Comparison of ENCODE assay signal across 2 cellular contexts in the genomic region with DNA sequence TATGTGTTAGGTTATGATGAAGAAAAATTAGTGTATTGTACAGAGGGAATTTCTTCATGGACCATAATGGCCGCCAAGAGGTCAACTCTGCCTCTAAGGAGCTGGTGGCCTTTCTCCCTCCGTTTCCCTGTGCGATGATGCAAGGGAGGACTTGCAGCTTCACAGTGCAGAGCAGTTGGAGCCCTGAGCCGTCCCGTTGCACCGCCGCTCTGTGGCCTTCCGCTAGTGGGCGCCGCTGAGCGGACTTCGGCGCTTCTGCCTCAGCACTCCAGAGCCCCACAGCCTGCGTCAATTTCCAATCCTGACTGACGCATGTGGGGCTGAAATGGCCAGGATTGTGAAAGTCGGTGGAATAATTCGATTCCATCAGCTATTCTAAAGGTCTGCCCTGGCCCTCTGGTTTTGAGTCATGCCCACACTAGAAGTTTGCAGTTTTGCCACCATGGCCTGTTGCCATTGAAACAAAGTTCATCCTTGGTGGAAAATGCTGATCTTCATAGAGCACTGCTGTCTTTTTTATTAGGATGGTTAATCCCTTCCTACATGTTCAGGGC.
TF ChIP-seq lines count a peak whose summit lies in the region.

No MANE protein-coding gene starts in this region.

TF ChIP-seq in HEK293, 187 proteins besides CTCF, POLR2A, EP300 and RAD21:
- TF ChIP-seq, protein P1, sequence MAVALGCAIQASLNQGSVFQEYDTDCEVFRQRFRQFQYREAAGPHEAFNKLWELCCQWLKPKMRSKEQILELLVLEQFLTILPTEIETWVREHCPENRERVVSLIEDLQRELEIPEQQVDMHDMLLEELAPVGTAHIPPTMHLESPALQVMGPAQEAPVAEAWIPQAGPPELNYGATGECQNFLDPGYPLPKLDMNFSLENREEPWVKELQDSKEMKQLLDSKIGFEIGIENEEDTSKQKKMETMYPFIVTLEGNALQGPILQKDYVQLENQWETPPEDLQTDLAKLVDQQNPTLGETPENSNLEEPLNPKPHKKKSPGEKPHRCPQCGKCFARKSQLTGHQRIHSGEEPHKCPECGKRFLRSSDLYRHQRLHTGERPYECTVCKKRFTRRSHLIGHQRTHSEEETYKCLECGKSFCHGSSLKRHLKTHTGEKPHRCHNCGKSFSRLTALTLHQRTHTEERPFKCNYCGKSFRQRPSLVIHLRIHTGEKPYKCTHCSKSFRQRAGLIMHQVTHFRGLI (tag by site-specific recombination; IDR thresholded peaks at IDR 0.05) = no peak
- TF ChIP-seq, protein P2, sequence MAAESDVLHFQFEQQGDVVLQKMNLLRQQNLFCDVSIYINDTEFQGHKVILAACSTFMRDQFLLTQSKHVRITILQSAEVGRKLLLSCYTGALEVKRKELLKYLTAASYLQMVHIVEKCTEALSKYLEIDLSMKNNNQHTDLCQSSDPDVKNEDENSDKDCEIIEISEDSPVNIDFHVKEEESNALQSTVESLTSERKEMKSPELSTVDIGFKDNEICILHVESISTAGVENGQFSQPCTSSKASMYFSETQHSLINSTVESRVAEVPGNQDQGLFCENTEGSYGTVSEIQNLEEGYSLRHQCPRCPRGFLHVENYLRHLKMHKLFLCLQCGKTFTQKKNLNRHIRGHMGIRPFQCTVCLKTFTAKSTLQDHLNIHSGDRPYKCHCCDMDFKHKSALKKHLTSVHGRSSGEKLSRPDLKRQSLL (tag by site-specific recombination; IDR thresholded peaks at IDR 0.05) = 0 out of 2 replicates have a peak, but pooled peaks have one; percentile 29

TF ChIP-seq in HepG2, 621 proteins besides CTCF, POLR2A, EP300 and RAD21:
- TF ChIP-seq ETV5 (CRISPR knock-in tag; IDR thresholded peaks at IDR 0.05; ENCODE audit: borderline replicate concordance) (no peak), ZNF75D (CRISPR knock-in tag; IDR thresholded peaks at IDR 0.05; ENCODE audit: borderline replicate concordance) (no peak), RBM39 (IDR thresholded peaks at IDR 0.05; ENCODE audit: low read depth, low read length, poor library complexity, severe bottlenecking) (no peak), ZNF251 (CRISPR knock-in tag; IDR thresholded peaks at IDR 0.05) (no peak), POLR2AphosphoS5 (IDR thresholded peaks at IDR 0.05; ENCODE audit: low read depth, low read length) (no peak), KDM6A (CRISPR knock-in tag; IDR thresholded peaks at IDR 0.05; ENCODE audit: low read depth) (no peak), HCFC1 (IDR thresholded peaks at IDR 0.05; ENCODE audit: low read depth, low read length) (no peak), ZSCAN20 (CRISPR knock-in tag; IDR thresholded peaks at IDR 0.05; ENCODE audit: borderline replicate concordance) (no peak), ZC3H13 (CRISPR knock-in tag; IDR thresholded peaks at IDR 0.05) (no peak)
- TF ChIP-seq, protein P3, sequence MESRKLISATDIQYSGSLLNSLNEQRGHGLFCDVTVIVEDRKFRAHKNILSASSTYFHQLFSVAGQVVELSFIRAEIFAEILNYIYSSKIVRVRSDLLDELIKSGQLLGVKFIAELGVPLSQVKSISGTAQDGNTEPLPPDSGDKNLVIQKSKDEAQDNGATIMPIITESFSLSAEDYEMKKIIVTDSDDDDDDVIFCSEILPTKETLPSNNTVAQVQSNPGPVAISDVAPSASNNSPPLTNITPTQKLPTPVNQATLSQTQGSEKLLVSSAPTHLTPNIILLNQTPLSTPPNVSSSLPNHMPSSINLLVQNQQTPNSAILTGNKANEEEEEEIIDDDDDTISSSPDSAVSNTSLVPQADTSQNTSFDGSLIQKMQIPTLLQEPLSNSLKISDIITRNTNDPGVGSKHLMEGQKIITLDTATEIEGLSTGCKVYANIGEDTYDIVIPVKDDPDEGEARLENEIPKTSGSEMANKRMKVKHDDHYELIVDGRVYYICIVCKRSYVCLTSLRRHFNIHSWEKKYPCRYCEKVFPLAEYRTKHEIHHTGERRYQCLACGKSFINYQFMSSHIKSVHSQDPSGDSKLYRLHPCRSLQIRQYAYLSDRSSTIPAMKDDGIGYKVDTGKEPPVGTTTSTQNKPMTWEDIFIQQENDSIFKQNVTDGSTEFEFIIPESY (CRISPR knock-in tag; IDR thresholded peaks at IDR 0.05) = peak; percentile 96
- TF ChIP-seq, protein P4, sequence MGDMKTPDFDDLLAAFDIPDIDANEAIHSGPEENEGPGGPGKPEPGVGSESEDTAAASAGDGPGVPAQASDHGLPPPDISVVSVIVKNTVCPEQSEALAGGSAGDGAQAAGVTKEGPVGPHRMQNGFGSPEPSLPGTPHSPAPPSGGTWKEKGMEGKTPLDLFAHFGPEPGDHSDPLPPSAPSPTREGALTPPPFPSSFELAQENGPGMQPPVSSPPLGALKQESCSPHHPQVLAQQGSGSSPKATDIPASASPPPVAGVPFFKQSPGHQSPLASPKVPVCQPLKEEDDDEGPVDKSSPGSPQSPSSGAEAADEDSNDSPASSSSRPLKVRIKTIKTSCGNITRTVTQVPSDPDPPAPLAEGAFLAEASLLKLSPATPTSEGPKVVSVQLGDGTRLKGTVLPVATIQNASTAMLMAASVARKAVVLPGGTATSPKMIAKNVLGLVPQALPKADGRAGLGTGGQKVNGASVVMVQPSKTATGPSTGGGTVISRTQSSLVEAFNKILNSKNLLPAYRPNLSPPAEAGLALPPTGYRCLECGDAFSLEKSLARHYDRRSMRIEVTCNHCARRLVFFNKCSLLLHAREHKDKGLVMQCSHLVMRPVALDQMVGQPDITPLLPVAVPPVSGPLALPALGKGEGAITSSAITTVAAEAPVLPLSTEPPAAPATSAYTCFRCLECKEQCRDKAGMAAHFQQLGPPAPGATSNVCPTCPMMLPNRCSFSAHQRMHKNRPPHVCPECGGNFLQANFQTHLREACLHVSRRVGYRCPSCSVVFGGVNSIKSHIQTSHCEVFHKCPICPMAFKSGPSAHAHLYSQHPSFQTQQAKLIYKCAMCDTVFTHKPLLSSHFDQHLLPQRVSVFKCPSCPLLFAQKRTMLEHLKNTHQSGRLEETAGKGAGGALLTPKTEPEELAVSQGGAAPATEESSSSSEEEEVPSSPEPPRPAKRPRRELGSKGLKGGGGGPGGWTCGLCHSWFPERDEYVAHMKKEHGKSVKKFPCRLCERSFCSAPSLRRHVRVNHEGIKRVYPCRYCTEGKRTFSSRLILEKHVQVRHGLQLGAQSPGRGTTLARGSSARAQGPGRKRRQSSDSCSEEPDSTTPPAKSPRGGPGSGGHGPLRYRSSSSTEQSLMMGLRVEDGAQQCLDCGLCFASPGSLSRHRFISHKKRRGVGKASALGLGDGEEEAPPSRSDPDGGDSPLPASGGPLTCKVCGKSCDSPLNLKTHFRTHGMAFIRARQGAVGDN (CRISPR knock-in tag; IDR thresholded peaks at IDR 0.05) = peak; percentile 28; the same call in 1 of the 2 replicates
TF ChIP-seq in HepG2: peak in this region for 2.
